In the genomic region with DNA sequence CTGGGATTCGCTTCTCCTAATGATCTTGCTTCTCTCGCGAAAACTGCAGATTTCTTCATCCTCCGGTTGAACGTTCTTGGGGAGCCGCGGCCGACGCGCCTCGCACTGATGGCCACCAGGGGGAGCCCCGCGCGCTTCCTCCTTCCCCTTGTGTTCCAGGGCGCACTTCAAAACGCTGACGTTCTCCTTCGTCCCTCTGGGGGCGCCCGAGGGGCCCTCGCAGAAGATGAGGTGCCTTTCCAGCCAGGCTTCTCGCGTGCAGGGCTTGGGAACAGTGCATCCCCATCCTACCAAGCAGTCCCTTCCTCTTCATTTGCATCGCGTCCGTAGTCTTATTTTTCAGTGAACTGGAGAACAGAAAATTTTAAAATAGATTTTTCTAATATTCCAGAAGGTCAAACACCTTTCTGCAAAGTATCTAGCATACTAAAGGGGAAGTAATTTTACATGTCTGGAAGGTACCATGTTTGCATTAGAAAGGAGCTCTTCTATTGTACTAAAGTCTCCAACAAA, we compare ENCODE assay signal across 7 cellular contexts. TPM values are rescaled to one million over a fixed set of nuclear protein-coding genes. Genes with fewer than 3 reads are reported as not detected.
DNase-seq lines count a peak whose midpoint lies in the region; ATAC-seq, FAIRE-seq and TF ChIP-seq lines count a peak whose summit lies in the region.

No MANE protein-coding gene starts in this region.

- intact Hi-C loops in left ventricle myocardium superior (cut with micrococcal nuclease), result loop anchor here (2.0 kb wide), 1 partner anchor 59 kb away; no protein-coding TSS in a partner anchor

- no peaks in the 10 kb centered on the region for H3K9me3 Mint-ChIP-seq in activated naive CD8-positive, alpha-beta T cell treated with anti-CD3 and anti-CD28 coated beads, Interleukin-2, amount 50 U/mL, for 24 hours

- peaks cover 13% of the 10 kb centered on the region for H3K4me1 Mint-ChIP-seq in activated naive CD8-positive, alpha-beta T cell treated with anti-CD3 and anti-CD28 coated beads, Interleukin-2, amount 50 U/mL, for 24 hours

- no peak for TF ChIP-seq POLR2A in GM12891 (IDR thresholded peaks at IDR 0.05; ENCODE audit: low read depth, low read length)

- no peak overlapping the region for H3K4me3 ChIP-seq in retinal pigment epithelial cell (ENCODE audit: low read length)

- peak; percentile 98 for ATAC-seq in HG02623 (IDR thresholded peaks at IDR 0.05; ENCODE audit: unreplicated experiment)
- peak; percentile 95 for ATAC-seq in activated naive CD8-positive, alpha-beta T cell treated with anti-CD3 and anti-CD28 coated beads, Interleukin-2, amount 50 U/mL, for 24 hours
- ATAC-seq in left ventricle myocardium superior, result peak; percentile 97

- DNase-seq in GM12891 (ENCODE audit: insufficient read length, low spot score), result peak; percentile 68
- peak; percentile 76 for DNase-seq in NCI-H1048 (lab: John Stamatoyannopoulos, UW)
- DNase-seq in T follicular helper cell (ENCODE audit: low read depth), result peak; percentile 79
- DNase-seq in activated naive CD8-positive, alpha-beta T cell treated with anti-CD3 and anti-CD28 coated beads, Interleukin-2, amount 50 U/mL, for 24 hours, result peak; percentile 91
- peak; percentile 94 for DNase-seq in left ventricle myocardium superior
- no peak for DNase-seq in retinal pigment epithelial cell (ENCODE audit: low read depth)

- H3K36me3 Mint-ChIP-seq in activated naive CD8-positive, alpha-beta T cell treated with anti-CD3 and anti-CD28 coated beads, Interleukin-2, amount 50 U/mL, for 24 hours (ENCODE audit: low read depth), result no peaks in the 10 kb centered on the region

- TF ChIP-seq CTCF in retinal pigment epithelial cell (conservative IDR thresholded peaks at IDR 0.05; ENCODE audit: low read depth, low read length), result peak; percentile 100

- H3K27me3 Mint-ChIP-seq in activated naive CD8-positive, alpha-beta T cell treated with anti-CD3 and anti-CD28 coated beads, Interleukin-2, amount 50 U/mL, for 24 hours, result peaks cover 12% of the 10 kb centered on the region

- H3K27ac Mint-ChIP-seq in activated naive CD8-positive, alpha-beta T cell treated with anti-CD3 and anti-CD28 coated beads, Interleukin-2, amount 50 U/mL, for 24 hours, result no peak overlapping the region

- FAIRE-seq in GM12891 (lab: Jason Lieb, UNC), result peak; percentile 82

- H3K4me3 Mint-ChIP-seq in activated naive CD8-positive, alpha-beta T cell treated with anti-CD3 and anti-CD28 coated beads, Interleukin-2, amount 50 U/mL, for 24 hours, result no peak overlapping the region

TF ChIP-seq in GM12891, 5 proteins besides CTCF, POLR2A, EP300 and RAD21:
- no peak for TF ChIP-seq TAF1 (IDR thresholded peaks at IDR 0.05; ENCODE audit: low read depth, low read length)
- TF ChIP-seq SPI1 (IDR thresholded peaks at IDR 0.05; ENCODE audit: low read depth, low read length), result peak; percentile 61
- TF ChIP-seq POU2F2 (IDR thresholded peaks at IDR 0.05; ENCODE audit: low read depth, low read length), result no peak

RNA-seq across cellular contexts. Expression of gene GSTO2, which starts 22.5 kb away (rescaled TPM):
- 0.73 TPM for polyA plus RNA-seq in GM12891 (2012; ENCODE audit: low read depth, missing spikeins)
- total RNA-seq in left ventricle myocardium superior, result 1.1 TPM

RNA-seq across cellular contexts. Expression of gene GSTO1, which starts 36.8 kb away (rescaled TPM):
- polyA plus RNA-seq in GM12891 (2012; ENCODE audit: low read depth, missing spikeins), result 133 TPM
- 163 TPM for total RNA-seq in left ventricle myocardium superior

RNA-seq across cellular contexts. Expression of gene ITPRIP, which starts 46.8 kb away (rescaled TPM):
- polyA plus RNA-seq in GM12891 (2012; ENCODE audit: low read depth, missing spikeins), result 4.0 TPM
- 27.6 TPM for total RNA-seq in left ventricle myocardium superior

RNA-seq across cellular contexts. Expression of gene CFAP43, which starts 59.3 kb away (rescaled TPM):
- polyA plus RNA-seq in GM12891 (2012; ENCODE audit: low read depth, missing spikeins), result 0.05 TPM
- total RNA-seq in left ventricle myocardium superior, result not detected
